In genomic region chr9:17721954-17722353, GRCh38 we compare ENCODE assay signal across 33 cellular contexts.
"Had no signal": no experiment of that assay in that cellular context is flagged by ENCODE, and none has a peak within 500 bp of the region (broad histone marks: within the 10 kb centered on the region; RNA-seq: fewer than 3 reads in every experiment).

No MANE protein-coding gene starts in this region.

- DNase-seq: activated B cell treated with CpG ODN at 0.5 μM for 24 hours; activated CD4-positive, alpha-beta memory T cell treated with anti-CD3 and anti-CD28 coated beads for 36 hours; activated CD4-positive, alpha-beta T cell treated with anti-CD3 and anti-CD28 coated beads for 4 hours; activated CD4-positive, alpha-beta T cell treated with anti-CD3 and anti-CD28 coated beads, Interleukin-2, amount 10 ng/mL, durations not matched to agents 24 days and 14 days; activated CD4-positive, alpha-beta T cell treated with anti-CD3 and anti-CD28 coated beads, Interleukin-2, amount 50 U/mL, for 1 hour; activated CD4-positive, alpha-beta T cell treated with anti-CD3 and anti-CD28 coated beads, Interleukin-2, amount 50 U/mL, for 4 hours; activated CD4-positive, CD25-positive, alpha-beta regulatory T cell treated with anti-CD3 and anti-CD28 coated beads, Interleukin-2, amount 50 U/mL, for 72 hours; activated CD8-positive, alpha-beta memory T cell treated with anti-CD3 and anti-CD28 coated beads, Interleukin-2, amount 50 U/mL, for 4 hours; activated CD8-positive, alpha-beta T cell treated with anti-CD3 and anti-CD28 coated beads for 36 hours; activated effector memory CD4-positive, alpha-beta T cell treated with Interleukin-2 at 50 U/mL for 16 hours; activated gamma-delta T cell; activated naive CD4-positive, alpha-beta T cell treated with anti-CD3 and anti-CD28 coated beads, Interleukin-2, amount 10 ng/mL, durations not matched to agents 7 days and 5 days; activated naive CD4-positive, alpha-beta T cell treated with Interleukin-2 at 50 U/mL for 16 hours; activated naive CD8-positive, alpha-beta T cell treated with anti-CD3 and anti-CD28 coated beads, Interleukin-2, amount 10 ng/mL, durations not matched to agents 7 days and 5 days; activated naive CD8-positive, alpha-beta T cell treated with anti-CD3 and anti-CD28 coated beads, Interleukin-2, amount 50 U/mL, for 24 hours; activated T-cell treated with anti-CD3 and anti-CD28 coated beads for 4 hours; activated T-cell treated with anti-CD3 and anti-CD28 coated beads, Interleukin-2, amount 50 U/mL, for 1 hour; activated T-cell treated with anti-CD3 and anti-CD28 coated beads, Interleukin-2, amount 50 U/mL, for 4 hours; activated T-cell treated with anti-CD3 and anti-CD28 coated beads, Interleukin-2, amount 50 U/mL, for 72 hours; amygdala; anterior cingulate cortex; caudate nucleus; cerebellar nuclear complex; T-helper 9 cell had no signal

- H3K27ac Mint-ChIP-seq: activated B cell treated with CpG ODN at 0.5 μM for 24 hours; activated CD4-positive, alpha-beta memory T cell treated with anti-CD3 and anti-CD28 coated beads for 36 hours; activated CD4-positive, alpha-beta T cell treated with anti-CD3 and anti-CD28 coated beads, Interleukin-2, amount 10 ng/mL, durations not matched to agents 24 days and 14 days; activated CD8-positive, alpha-beta T cell treated with anti-CD3 and anti-CD28 coated beads for 36 hours; activated naive CD4-positive, alpha-beta T cell treated with anti-CD3 and anti-CD28 coated beads, Interleukin-2, amount 10 ng/mL, durations not matched to agents 7 days and 5 days; activated naive CD4-positive, alpha-beta T cell treated with anti-CD3 and anti-CD28 coated beads, Interleukin-2, amount 50 U/mL, for 24 hours; activated naive CD8-positive, alpha-beta T cell; activated naive CD8-positive, alpha-beta T cell treated with anti-CD3 and anti-CD28 coated beads, Interleukin-2, amount 10 ng/mL, durations not matched to agents 7 days and 5 days; activated naive CD8-positive, alpha-beta T cell treated with anti-CD3 and anti-CD28 coated beads, Interleukin-2, amount 50 U/mL, for 24 hours; activated T-cell treated with anti-CD3 and anti-CD28 coated beads, Interleukin-2, amount 50 U/mL, for 72 hours; activated T-helper 2 cell treated with anti-CD3 and anti-CD28 coated beads, Interferon-gamma antibody, Interleukin-2, Interleukin-4, amounts not matched to agents 10 μg/mL and 5 μg/mL and 100 μg/mL, durations not matched to agents 14 hours and 24 hours and 36 hours; brain; T-helper 2 cell treated with Interferon-gamma antibody and Interleukin-4, amounts not matched to agents 5 μg/mL and 100 μg/mL, for 36 hours had no signal

- H3K4me3 ChIP-seq: ascending aorta, cardiac muscle cell had no signal

- H3K27ac ChIP-seq: ascending aorta, cardiac muscle cell, VCaP had no signal

- H3K27me3 Mint-ChIP-seq: activated B cell treated with CpG ODN at 0.5 μM for 24 hours; activated CD4-positive, alpha-beta memory T cell treated with anti-CD3 and anti-CD28 coated beads for 36 hours; activated CD4-positive, alpha-beta T cell treated with anti-CD3 and anti-CD28 coated beads, Interleukin-2, amount 10 ng/mL, durations not matched to agents 24 days and 14 days; activated CD8-positive, alpha-beta T cell treated with anti-CD3 and anti-CD28 coated beads for 36 hours; activated naive CD4-positive, alpha-beta T cell treated with anti-CD3 and anti-CD28 coated beads, Interleukin-2, amount 10 ng/mL, durations not matched to agents 7 days and 5 days; activated naive CD4-positive, alpha-beta T cell treated with anti-CD3 and anti-CD28 coated beads, Interleukin-2, amount 50 U/mL, for 24 hours; activated naive CD8-positive, alpha-beta T cell treated with anti-CD3 and anti-CD28 coated beads, Interleukin-2, amount 10 ng/mL, durations not matched to agents 7 days and 5 days; activated naive CD8-positive, alpha-beta T cell treated with anti-CD3 and anti-CD28 coated beads, Interleukin-2, amount 50 U/mL, for 24 hours; central memory CD8-positive, alpha-beta T cell had no signal

- H3K4me1 ChIP-seq: ascending aorta had no signal

- H3K4me3 Mint-ChIP-seq: activated B cell treated with CpG ODN at 0.5 μM for 24 hours; activated CD4-positive, alpha-beta memory T cell treated with anti-CD3 and anti-CD28 coated beads for 36 hours; activated CD4-positive, alpha-beta T cell treated with anti-CD3 and anti-CD28 coated beads, Interleukin-2, amount 10 ng/mL, durations not matched to agents 24 days and 14 days; activated CD8-positive, alpha-beta T cell treated with anti-CD3 and anti-CD28 coated beads for 36 hours; activated naive CD4-positive, alpha-beta T cell treated with anti-CD3 and anti-CD28 coated beads, Interleukin-2, amount 10 ng/mL, durations not matched to agents 7 days and 5 days; activated naive CD4-positive, alpha-beta T cell treated with anti-CD3 and anti-CD28 coated beads, Interleukin-2, amount 50 U/mL, for 24 hours; activated naive CD8-positive, alpha-beta T cell; activated naive CD8-positive, alpha-beta T cell treated with anti-CD3 and anti-CD28 coated beads, Interleukin-2, amount 10 ng/mL, durations not matched to agents 7 days and 5 days; activated naive CD8-positive, alpha-beta T cell treated with anti-CD3 and anti-CD28 coated beads, Interleukin-2, amount 50 U/mL, for 24 hours; activated T-cell treated with anti-CD3 and anti-CD28 coated beads, Interleukin-2, amount 50 U/mL, for 4 hours; activated T-cell treated with anti-CD3 and anti-CD28 coated beads, Interleukin-2, amount 50 U/mL, for 72 hours; brain; central memory CD8-positive, alpha-beta T cell; T-helper 2 cell treated with Interferon-gamma antibody and Interleukin-4, amounts not matched to agents 5 μg/mL and 100 μg/mL, for 36 hours had no signal

- ATAC-seq: activated CD8-positive, alpha-beta T cell treated with anti-CD3 and anti-CD28 coated beads for 36 hours; activated naive CD8-positive, alpha-beta T cell treated with anti-CD3 and anti-CD28 coated beads, Interleukin-2, amount 50 U/mL, for 24 hours; activated T-cell treated with anti-CD3 and anti-CD28 coated beads, Interleukin-2, amount 50 U/mL, for 4 hours; activated T-cell treated with anti-CD3 and anti-CD28 coated beads, Interleukin-2, amount 50 U/mL, for 72 hours had no signal

- H3K4me1 Mint-ChIP-seq: activated B cell treated with CpG ODN at 0.5 μM for 24 hours; activated CD4-positive, alpha-beta T cell treated with anti-CD3 and anti-CD28 coated beads, Interleukin-2, amount 10 ng/mL, durations not matched to agents 24 days and 14 days; activated naive CD4-positive, alpha-beta T cell treated with anti-CD3 and anti-CD28 coated beads, Interleukin-2, amount 50 U/mL, for 24 hours; activated naive CD8-positive, alpha-beta T cell treated with anti-CD3 and anti-CD28 coated beads, Interleukin-2, amount 50 U/mL, for 24 hours; brain; central memory CD8-positive, alpha-beta T cell had no signal

- H3K36me3 ChIP-seq: ascending aorta, cardiac muscle cell had no signal

- H3K9me3 ChIP-seq: ascending aorta had no signal

- H3K27me3 ChIP-seq: ascending aorta, cardiac muscle cell had no signal

- H3K36me3 Mint-ChIP-seq: activated CD4-positive, alpha-beta memory T cell treated with anti-CD3 and anti-CD28 coated beads for 36 hours; activated naive CD4-positive, alpha-beta T cell treated with anti-CD3 and anti-CD28 coated beads, Interleukin-2, amount 10 ng/mL, durations not matched to agents 7 days and 5 days; activated naive CD4-positive, alpha-beta T cell treated with anti-CD3 and anti-CD28 coated beads, Interleukin-2, amount 50 U/mL, for 24 hours; activated naive CD8-positive, alpha-beta T cell treated with anti-CD3 and anti-CD28 coated beads, Interleukin-2, amount 10 ng/mL, durations not matched to agents 7 days and 5 days; brain had no signal
